13 cellular contexts compared by ENCODE assay signal in genomic region chr2:42010743-42011298, GRCh38. TPM values are rescaled to one million over a fixed set of nuclear protein-coding genes. Genes with fewer than 3 reads are reported as not detected.
A peak's percentile ranks its signal among the peaks of the same experiment; 100 is the strongest.
DNase-seq lines count a peak whose midpoint lies in the region; ATAC-seq and TF ChIP-seq lines count a peak whose summit lies in the region.
"Had no signal": no experiment of that assay in that cellular context is flagged by ENCODE, and none has a peak within 500 bp of the region (broad histone marks: within the 10 kb centered on the region; RNA-seq: fewer than 3 reads in every experiment).

No MANE protein-coding gene starts in this region.

- 91% methylated on average over 11 of the region's 11 CpGs for WGBS in heart right ventricle, 2 donors
- 89 to 91% methylated on average over 11 of the region's 11 CpGs for WGBS in aorta, 2 donors
- 79 to 93% methylated on average over 3 to 5 of the region's 11 CpGs for WGBS in gastroesophageal sphincter (ENCODE audit: low coverage in 1 of 2), 2 donors

- intact Hi-C loops in heart right ventricle (cut with DNase I): no loop called here
- intact Hi-C loops in aorta (cut with DNase I): no loop called here

- ATAC-seq in heart right ventricle (peak in 5 of 8 donors; percentile 17 to 47 (median 33)), aorta (ENCODE audit: low FRiP score) (peak; percentile 6), gastroesophageal sphincter (no peak), GM18520 (IDR thresholded peaks at IDR 0.05; ENCODE audit: unreplicated experiment) (no peak), GM18519 (IDR thresholded peaks at IDR 0.05; ENCODE audit: low FRiP score, unreplicated experiment) (no peak)

- no peak for TF ChIP-seq EP300 in gastroesophageal sphincter (IDR thresholded peaks at IDR 0.05)

- H3K36me3 ChIP-seq in heart right ventricle (no peaks in the 10 kb centered on the region), right atrium auricular region (no peaks in the 10 kb centered on the region), SJSA1 (no peaks in the 10 kb centered on the region), aorta (ENCODE audit: control insufficient read depth in 1 of 2, insufficient read depth in 2 of 2, low read length in 1 of 2) (no peaks in the 10 kb centered on the region), gastroesophageal sphincter (no peaks in the 10 kb centered on the region)
- H3K36me3 ChIP-seq: Peyer's patch had no signal

- H3K27ac ChIP-seq in heart right ventricle (no peak overlapping the region), right atrium auricular region (no peak overlapping the region), SJSA1 (peak overlapping the region; percentile 41; the same call in 1 of the 2 replicates), aorta (ENCODE audit: low read depth in 1 of 2, low read length in 2 of 2) (no peak overlapping the region), gastroesophageal sphincter (no peak overlapping the region)
- H3K27ac ChIP-seq: Peyer's patch had no signal

- no peak overlapping the region for H3K4me3 ChIP-seq in heart right ventricle
- H3K4me3 ChIP-seq in right atrium auricular region: no peak overlapping the region
- no peak overlapping the region for H3K4me3 ChIP-seq in SJSA1
- no peak overlapping the region for H3K4me3 ChIP-seq in aorta (ENCODE audit: low read length in 2 of 2)
- H3K4me3 ChIP-seq in gastroesophageal sphincter: no peak overlapping the region
- H3K4me3 ChIP-seq: Peyer's patch had no signal

- DNase-seq in heart right ventricle (no peak), right atrium auricular region (ENCODE audit: low spot score) (no peak), SJSA1 (ENCODE audit: low read depth in 1 of 2, low spot score in 2 of 2) (peak; percentile 80 to 81), foreskin melanocyte (peak; percentile 49), aorta (no peak)
- DNase-seq: activated naive CD4-positive, alpha-beta T cell; effector CD4-positive, alpha-beta T cell; NCI-H2081 treated with DMSO at 0.1 percent for 48 hours; Peyer's patch; stimulated activated CD4-positive, alpha-beta T cell treated with anti-CD3 and anti-CD28 coated beads, Interleukin-4, amount 100 ng/mL, for 1 hour had no signal

- H3K9me3 ChIP-seq in heart right ventricle: no peaks in the 10 kb centered on the region
- no peaks in the 10 kb centered on the region for H3K9me3 ChIP-seq in right atrium auricular region
- no peaks in the 10 kb centered on the region for H3K9me3 ChIP-seq in SJSA1 (replicated peaks)
- no peaks in the 10 kb centered on the region for H3K9me3 ChIP-seq in aorta (ENCODE audit: control insufficient read depth, low read length)
- no peaks in the 10 kb centered on the region for H3K9me3 ChIP-seq in gastroesophageal sphincter
- H3K9me3 ChIP-seq: Peyer's patch had no signal

- H3K4me1 ChIP-seq in heart right ventricle (peaks cover 0 to 17% (median 10%) of the 10 kb centered on the region in 9 donors), right atrium auricular region (peaks cover 0 to 14% of the 10 kb centered on the region in 2 donors), SJSA1 (replicated peaks) (peaks cover 34% of the 10 kb centered on the region), aorta (ENCODE audit: control insufficient read depth in 1 of 2, insufficient read depth in 2 of 2, low read length in 2 of 2) (no peaks in the 10 kb centered on the region), gastroesophageal sphincter (no peaks in the 10 kb centered on the region)

- no peak for TF ChIP-seq POLR2A in gastroesophageal sphincter (IDR thresholded peaks at IDR 0.05)

- TF ChIP-seq CTCF in heart right ventricle (IDR thresholded peaks at IDR 0.05): no peak
- no peak for TF ChIP-seq CTCF in right atrium auricular region (IDR thresholded peaks at IDR 0.05)
- no peak for TF ChIP-seq CTCF in gastroesophageal sphincter (IDR thresholded peaks at IDR 0.05)

- H3K27me3 ChIP-seq in heart right ventricle (no peaks in the 10 kb centered on the region), right atrium auricular region (no peaks in the 10 kb centered on the region), SJSA1 (replicated peaks) (no peaks in the 10 kb centered on the region), aorta (ENCODE audit: control insufficient read depth in 1 of 2, insufficient read depth in 2 of 2, low read length in 1 of 2) (no peaks in the 10 kb centered on the region), gastroesophageal sphincter (no peaks in the 10 kb centered on the region)
- H3K27me3 ChIP-seq: Peyer's patch had no signal

RNA-seq across cellular contexts. Expression of gene PKDCC, which starts 37.0 kb away (rescaled TPM):
- total RNA-seq in heart right ventricle: 100 to 1,000 TPM in 2 of 10 donors, 10 to 100 TPM in 8; 25.1 to 263 (median 41.5) TPM
- polyA plus RNA-seq in heart right ventricle: 100 to 1,000 TPM in 1 of 2 donors, 10 to 100 TPM in 1; 91.4 to 121 TPM
- 100 to 1,000 TPM in 1 of 2 donors, 10 to 100 TPM in 1; 66.0 to 128 TPM for total RNA-seq in right atrium auricular region
- total RNA-seq in SJSA1 (2014; rRNA removed; shearing (Covaris generic)): 60.1 and 65.3 TPM in 2 replicates
- total RNA-seq in aorta: 100 to 1,000 TPM; 148 to 258 TPM
- 100 to 1,000 TPM in 1 of 2 donors, 10 to 100 TPM in 1; 48.8 to 182 TPM for polyA plus RNA-seq in aorta
- total RNA-seq in gastroesophageal sphincter: 100 to 1,000 TPM in 3 of 4 donors, 10 to 100 TPM in 1; 89.0 to 277 (median 194) TPM

Comparison
In these comparisons a context has a peak if more than half of its experiments do, and no peak if none do; other contexts are left out.
1. ATAC-seq: peak in heart right ventricle (5 of 8) and aorta (single experiment); none in gastroesophageal sphincter (single experiment), GM18520 (single experiment) and GM18519 (single experiment).
2. DNase-seq: peak in SJSA1 (2 of 2) and foreskin melanocyte (single experiment); none in heart right ventricle (0 of 2), right atrium auricular region (single experiment) and aorta (0 of 2).